In genomic region chr20:58072695-58073671, GRCh38 we compare ENCODE assay signal across 18 cellular contexts.
"Had no signal": no experiment of that assay in that cellular context is flagged by ENCODE, and none has a peak within 500 bp of the region (broad histone marks: within the 10 kb centered on the region; RNA-seq: fewer than 3 reads in every experiment).

No MANE protein-coding gene starts in this region.

- H3K36me3 Mint-ChIP-seq: activated naive CD4-positive, alpha-beta T cell treated with anti-CD3 and anti-CD28 coated beads, Interleukin-2, amount 10 ng/mL, durations not matched to agents 7 days and 5 days; mesothelial cell of epicardium had no signal

- H3K36me3 ChIP-seq: ascending aorta, breast epithelium, lower lobe of right lung, neutrophil, suprapubic skin had no signal

- H3K4me3 ChIP-seq: ascending aorta, breast epithelium, dorsolateral prefrontal cortex, lower lobe of right lung, skin epidermis, suprapubic skin had no signal

- H3K27me3 ChIP-seq: ascending aorta, breast epithelium, neutrophil, suprapubic skin had no signal

- H3K4me3 Mint-ChIP-seq: activated B cell treated with CpG ODN at 0.5 μM for 24 hours; activated CD4-positive, alpha-beta T cell treated with anti-CD3 and anti-CD28 coated beads, Interleukin-2, amount 10 ng/mL, durations not matched to agents 24 days and 14 days; activated naive CD4-positive, alpha-beta T cell treated with anti-CD3 and anti-CD28 coated beads, Interleukin-2, amount 10 ng/mL, durations not matched to agents 7 days and 5 days; activated T-cell treated with anti-CD3 and anti-CD28 coated beads, Interleukin-2, amount 50 U/mL, for 24 hours; mesothelial cell of epicardium; T-helper 17 cell had no signal

- H3K27me3 Mint-ChIP-seq: activated CD4-positive, alpha-beta T cell treated with anti-CD3 and anti-CD28 coated beads, Interleukin-2, amount 10 ng/mL, durations not matched to agents 24 days and 14 days had no signal

- H3K9me3 ChIP-seq: ascending aorta, breast epithelium, lower lobe of right lung, neutrophil, suprapubic skin had no signal

- ATAC-seq: lower lobe of right lung; stimulated activated naive CD8-positive, alpha-beta T cell treated with anti-CD3 and anti-CD28 coated beads, Interleukin-15, Interleukin-2, amounts not matched to agents 100 U/mL and 50 U/mL, for 24 hours; T-helper 17 cell had no signal

- H3K4me1 Mint-ChIP-seq: mesothelial cell of epicardium had no signal

- DNase-seq: activated B cell treated with CpG ODN at 0.5 μM for 24 hours; activated CD4-positive, alpha-beta T cell treated with anti-CD3 and anti-CD28 coated beads, Interleukin-2, amount 10 ng/mL, durations not matched to agents 24 days and 14 days; activated naive CD4-positive, alpha-beta T cell treated with anti-CD3 and anti-CD28 coated beads, Interleukin-2, amount 10 ng/mL, durations not matched to agents 7 days and 5 days; activated T-cell treated with anti-CD3 and anti-CD28 coated beads, Interleukin-2, amount 50 U/mL, for 24 hours; cerebellar nuclear complex; dorsolateral prefrontal cortex; lower lobe of right lung; SIG-M5; stimulated activated CD4-positive, alpha-beta T cell treated with anti-CD3 and anti-CD28 coated beads, Interleukin-4, amount 100 ng/mL, for 24 hours; stimulated activated naive CD8-positive, alpha-beta T cell treated with anti-CD3 and anti-CD28 coated beads, Interleukin-15, Interleukin-2, amounts not matched to agents 100 U/mL and 50 U/mL, for 24 hours; T-helper 17 cell; trophoblast cell had no signal

- H3K9me3 Mint-ChIP-seq: activated CD4-positive, alpha-beta T cell treated with anti-CD3 and anti-CD28 coated beads, Interleukin-2, amount 10 ng/mL, durations not matched to agents 24 days and 14 days; activated naive CD4-positive, alpha-beta T cell treated with anti-CD3 and anti-CD28 coated beads, Interleukin-2, amount 10 ng/mL, durations not matched to agents 7 days and 5 days; activated T-cell treated with anti-CD3 and anti-CD28 coated beads, Interleukin-2, amount 50 U/mL, for 24 hours had no signal

- H3K27ac Mint-ChIP-seq: activated B cell treated with CpG ODN at 0.5 μM for 24 hours; activated CD4-positive, alpha-beta T cell treated with anti-CD3 and anti-CD28 coated beads, Interleukin-2, amount 10 ng/mL, durations not matched to agents 24 days and 14 days; activated naive CD4-positive, alpha-beta T cell treated with anti-CD3 and anti-CD28 coated beads, Interleukin-2, amount 10 ng/mL, durations not matched to agents 7 days and 5 days; activated T-cell treated with anti-CD3 and anti-CD28 coated beads, Interleukin-2, amount 50 U/mL, for 24 hours; mesothelial cell of epicardium; T-helper 17 cell had no signal
